Comparison of ENCODE assay signal across 32 cellular contexts in the genomic region with DNA sequence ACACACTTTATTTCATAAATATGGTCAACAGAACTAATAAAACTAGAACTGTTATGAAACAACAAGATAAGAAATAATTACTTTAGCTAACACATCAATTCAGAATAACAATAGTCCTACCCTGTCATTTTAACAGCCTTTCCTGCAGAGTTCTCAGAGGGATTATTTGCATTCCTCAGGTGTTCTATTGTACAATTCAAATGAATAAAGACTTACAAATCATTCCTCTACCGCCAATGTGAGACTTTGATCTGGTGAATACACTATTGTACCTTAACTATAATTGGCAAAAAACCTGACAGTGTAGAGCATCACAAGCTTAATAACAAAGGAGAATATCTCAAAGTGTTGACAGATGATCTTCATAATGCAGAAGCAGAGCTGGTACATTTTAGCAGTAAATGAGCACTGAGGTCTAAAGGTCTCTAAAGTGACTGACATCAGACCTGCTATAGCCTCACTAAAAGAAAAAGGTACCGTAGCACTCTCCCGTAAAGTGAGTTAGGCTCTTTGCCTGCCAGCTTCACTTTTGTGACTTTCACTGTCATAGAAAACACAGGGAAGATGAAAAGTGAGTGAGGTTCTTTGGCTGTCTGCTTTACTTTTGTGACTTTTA.
"Had no signal": no experiment of that assay in that cellular context is flagged by ENCODE, and none has a peak within 500 bp of the region (broad histone marks: within the 10 kb centered on the region; RNA-seq: fewer than 3 reads in every experiment).

No MANE protein-coding gene starts in this region.

- H3K27me3 ChIP-seq: gastrocnemius medialis, sigmoid colon, uterus had no signal

- H3K9me3 ChIP-seq: gastrocnemius medialis, psoas muscle, sigmoid colon, uterus had no signal

- H3K4me1 ChIP-seq: gastrocnemius medialis, psoas muscle, sigmoid colon, uterus had no signal

- H3K4me3 ChIP-seq: gastrocnemius medialis, psoas muscle, sigmoid colon, smooth muscle cell, uterus had no signal

- H3K36me3 ChIP-seq: gastrocnemius medialis, sigmoid colon, uterus had no signal

- DNase-seq: activated CD4-positive, alpha-beta memory T cell treated with anti-CD3 and anti-CD28 coated beads, Interleukin-2, amount 10 ng/mL, durations not matched to agents 7 days and 5 days; activated CD4-positive, alpha-beta T cell treated with anti-CD3 and anti-CD28 coated beads for 1 hour; activated CD4-positive, alpha-beta T cell treated with anti-CD3 and anti-CD28 coated beads, Interleukin-2, amount 10 ng/mL, durations not matched to agents 7 days and 5 days; activated CD8-positive, alpha-beta memory T cell treated with anti-CD3 and anti-CD28 coated beads, Interleukin-2, amount 50 U/mL, for 48 hours; activated gamma-delta T cell treated with Interleukin-2 at 50 U/mL for 16 hours; activated naive CD8-positive, alpha-beta T cell treated with anti-CD3 and anti-CD28 coated beads, Interleukin-2, amount 50 U/mL, for 24 hours; activated T-cell treated with anti-CD3 and anti-CD28 coated beads, Interleukin-2, amount 50 U/mL, for 24 hours; amygdala; caudate nucleus; cortex of kidney; effector memory CD8-positive, alpha-beta T cell; erythroblast; gastrocnemius medialis; glutamatergic neuron; islet precursor cell; left cardiac atrium; mammary epithelial cell; naive thymus-derived CD4-positive, alpha-beta T cell; occipital lobe; psoas muscle; sigmoid colon; stimulated activated CD4-positive, alpha-beta T cell treated with anti-CD3 and anti-CD28 coated beads, Interleukin-1b, Interleukin-23, amount 100 ng/mL, for 48 hours; stimulated activated CD4-positive, alpha-beta T cell treated with anti-CD3 and anti-CD28 coated beads, Interleukin-4, amount 100 ng/mL, for 4 hours; stimulated activated CD8-positive, alpha-beta memory T cell treated with anti-CD3 and anti-CD28 coated beads, Interleukin-4, amount 100 ng/mL, for 48 hours; stimulated activated naive CD8-positive, alpha-beta T cell treated with anti-CD3 and anti-CD28 coated beads, Interleukin-15, amount 100 ng/mL, for 72 hours; substantia nigra; T-helper 9 cell; uterus had no signal

- H3K27ac ChIP-seq: gastrocnemius medialis, parathyroid adenoma, psoas muscle, sigmoid colon, uterus, VCaP had no signal

- ATAC-seq: activated naive CD8-positive, alpha-beta T cell treated with anti-CD3 and anti-CD28 coated beads, Interleukin-2, amount 50 U/mL, for 24 hours; effector memory CD8-positive, alpha-beta T cell; gastrocnemius medialis; left cardiac atrium; naive thymus-derived CD4-positive, alpha-beta T cell; psoas muscle; stimulated activated memory B cell treated with anti-CD40 and anti-IgM and Interleukin-4, amounts not matched to agents 10 μg/mL and 1 μg/mL and 100 μg/mL, for 72 hours; stimulated activated naive CD8-positive, alpha-beta T cell treated with anti-CD3 and anti-CD28 coated beads, Interleukin-15, amount 100 ng/mL, for 72 hours had no signal
